Comparison of ENCODE assay signal across 1 cellular context in the genomic region with DNA sequence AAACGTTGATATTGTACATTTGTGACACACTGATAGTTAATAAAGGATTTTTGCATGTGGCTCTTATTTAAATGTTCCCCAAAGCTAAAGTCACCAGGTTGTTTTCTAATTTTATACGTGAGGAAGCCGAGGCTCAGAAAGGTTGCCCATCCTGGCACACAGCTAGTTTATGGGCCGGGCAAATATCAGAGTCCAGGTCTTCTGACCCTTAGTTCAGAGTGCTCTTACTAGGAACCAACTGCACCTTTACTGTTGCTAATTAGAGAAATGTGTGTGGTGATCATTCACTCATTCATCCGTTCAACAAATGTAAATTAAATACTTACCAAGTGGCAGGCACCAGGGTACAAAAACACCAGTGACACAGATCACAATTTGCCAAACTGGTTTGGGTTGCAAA.
TF ChIP-seq lines count a peak whose summit lies in the region.

No MANE protein-coding gene starts in this region.

TF ChIP-seq in IMR-90, 13 proteins besides CTCF, POLR2A, EP300 and RAD21 (continued from another document):
- TF ChIP-seq, protein P1, sequence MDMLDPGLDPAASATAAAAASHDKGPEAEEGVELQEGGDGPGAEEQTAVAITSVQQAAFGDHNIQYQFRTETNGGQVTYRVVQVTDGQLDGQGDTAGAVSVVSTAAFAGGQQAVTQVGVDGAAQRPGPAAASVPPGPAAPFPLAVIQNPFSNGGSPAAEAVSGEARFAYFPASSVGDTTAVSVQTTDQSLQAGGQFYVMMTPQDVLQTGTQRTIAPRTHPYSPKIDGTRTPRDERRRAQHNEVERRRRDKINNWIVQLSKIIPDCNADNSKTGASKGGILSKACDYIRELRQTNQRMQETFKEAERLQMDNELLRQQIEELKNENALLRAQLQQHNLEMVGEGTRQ (IDR thresholded peaks at IDR 0.05; ENCODE audit: low read depth, low read length) = no peak
- TF ChIP-seq MAZ (IDR thresholded peaks at IDR 0.05; ENCODE audit: borderline replicate concordance, low read depth, low read length) (no peak), SMC3 (IDR thresholded peaks at IDR 0.05; ENCODE audit: low read depth, low read length) (no peak), FOS (IDR thresholded peaks at IDR 0.05; ENCODE audit: low read depth, low read length) (no peak), RCOR1 (IDR thresholded peaks at IDR 0.05; ENCODE audit: insufficient replicate concordance, low read length) (no peak), MXI1 (IDR thresholded peaks at IDR 0.05; ENCODE audit: borderline replicate concordance, low read depth, low read length) (no peak)
- TF ChIP-seq, protein P2, sequence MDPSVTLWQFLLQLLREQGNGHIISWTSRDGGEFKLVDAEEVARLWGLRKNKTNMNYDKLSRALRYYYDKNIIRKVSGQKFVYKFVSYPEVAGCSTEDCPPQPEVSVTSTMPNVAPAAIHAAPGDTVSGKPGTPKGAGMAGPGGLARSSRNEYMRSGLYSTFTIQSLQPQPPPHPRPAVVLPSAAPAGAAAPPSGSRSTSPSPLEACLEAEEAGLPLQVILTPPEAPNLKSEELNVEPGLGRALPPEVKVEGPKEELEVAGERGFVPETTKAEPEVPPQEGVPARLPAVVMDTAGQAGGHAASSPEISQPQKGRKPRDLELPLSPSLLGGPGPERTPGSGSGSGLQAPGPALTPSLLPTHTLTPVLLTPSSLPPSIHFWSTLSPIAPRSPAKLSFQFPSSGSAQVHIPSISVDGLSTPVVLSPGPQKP (IDR thresholded peaks at IDR 0.05; ENCODE audit: borderline replicate concordance, low read depth, low read length) = no peak
TF ChIP-seq in IMR-90: peak in this region for 0.
